21 cellular contexts compared by ENCODE assay signal in genomic region chr17:34067009-34067408, GRCh38.
"Had no signal": no experiment of that assay in that cellular context is flagged by ENCODE, and none has a peak within 500 bp of the region (broad histone marks: within the 10 kb centered on the region; RNA-seq: fewer than 3 reads in every experiment).

No MANE protein-coding gene starts in this region.

- DNase-seq: cortex of kidney; hypothalamus; immature natural killer cell; kidney glomerular epithelial cell; left colon; left ventricle myocardium superior; lower lobe of right lung; natural killer cell; occipital lobe; ovary; posterior cingulate gyrus; psoas muscle; right cardiac atrium; sigmoid colon; stimulated activated CD4-positive, alpha-beta T cell treated with anti-CD3 and anti-CD28 coated beads, Interleukin-2, amount 100 ng/mL, for 24 hours; stimulated activated CD4-positive, alpha-beta T cell treated with anti-CD3 and anti-CD28 coated beads, Interleukin-4, amount 100 ng/mL, for 4 hours; stimulated activated naive CD8-positive, alpha-beta T cell treated with anti-CD3 and anti-CD28 coated beads, Interleukin-15, Interleukin-2, amounts not matched to agents 100 U/mL and 50 U/mL, for 24 hours; substantia nigra; testis; tibial artery had no signal

- ATAC-seq: left colon; left ventricle myocardium superior; natural killer cell; psoas muscle; right cardiac atrium; stimulated activated memory B cell treated with anti-CD40 and anti-IgM and Interleukin-4, amounts not matched to agents 10 μg/mL and 1 μg/mL and 100 μg/mL, for 72 hours; stimulated activated naive CD8-positive, alpha-beta T cell treated with anti-CD3 and anti-CD28 coated beads, Interleukin-15, Interleukin-2, amounts not matched to agents 100 U/mL and 50 U/mL, for 24 hours had no signal
